In genomic region chr6:2739335-2739734, GRCh38 we compare ENCODE assay signal across 10 cellular contexts. TPM values are rescaled to one million over a fixed set of nuclear protein-coding genes. Genes with fewer than 3 reads are reported as not detected.
A peak's percentile ranks its signal among the peaks of the same experiment; 100 is the strongest.
DNase-seq lines count a peak whose midpoint lies in the region; ATAC-seq and TF ChIP-seq lines count a peak whose summit lies in the region.
"Had no signal": no experiment of that assay in that cellular context is flagged by ENCODE, and none has a peak within 500 bp of the region (broad histone marks: within the 10 kb centered on the region; RNA-seq: fewer than 3 reads in every experiment).

No MANE protein-coding gene starts in this region.

- TF ChIP-seq CTCF in brain microvascular endothelial cell (IDR thresholded peaks at IDR 0.05; ENCODE audit: low read depth, low read length, missing control alignments) (no peak), psoas muscle (IDR thresholded peaks at IDR 0.05) (no peak)

- H3K27ac Mint-ChIP-seq in activated CD8-positive, alpha-beta memory T cell treated with anti-CD3 and anti-CD28 coated beads, Interleukin-2, amount 10 ng/mL, durations not matched to agents 7 days and 5 days: no peak overlapping the region
- no peak overlapping the region for H3K27ac Mint-ChIP-seq in stimulated activated memory B cell treated with anti-CD40 and anti-IgM and Interleukin-4, amounts not matched to agents 10 μg/mL and 1 μg/mL and 100 μg/mL, for 72 hours

- no peak overlapping the region for H3K4me3 Mint-ChIP-seq in activated CD8-positive, alpha-beta memory T cell treated with anti-CD3 and anti-CD28 coated beads, Interleukin-2, amount 10 ng/mL, durations not matched to agents 7 days and 5 days
- no peak overlapping the region for H3K4me3 Mint-ChIP-seq in stimulated activated memory B cell treated with anti-CD40 and anti-IgM and Interleukin-4, amounts not matched to agents 10 μg/mL and 1 μg/mL and 100 μg/mL, for 72 hours

- H3K27me3 Mint-ChIP-seq in activated CD8-positive, alpha-beta memory T cell treated with anti-CD3 and anti-CD28 coated beads, Interleukin-2, amount 10 ng/mL, durations not matched to agents 7 days and 5 days: peaks cover 5% of the 10 kb centered on the region
- no peaks in the 10 kb centered on the region for H3K27me3 Mint-ChIP-seq in stimulated activated memory B cell treated with anti-CD40 and anti-IgM and Interleukin-4, amounts not matched to agents 10 μg/mL and 1 μg/mL and 100 μg/mL, for 72 hours

- no peak for DNase-seq in activated CD8-positive, alpha-beta memory T cell treated with anti-CD3 and anti-CD28 coated beads, Interleukin-2, amount 10 ng/mL, durations not matched to agents 7 days and 5 days
- DNase-seq in activated CD8-positive, alpha-beta memory T cell treated with anti-CD3 and anti-CD28 coated beads, Interleukin-2, amount 50 U/mL, for 48 hours: no peak
- DNase-seq in LHCN-M2 (ENCODE audit: low read depth): peak; percentile 76
- peak; percentile 92 for DNase-seq in brain microvascular endothelial cell
- no peak for DNase-seq in psoas muscle
- DNase-seq in GM03348 (ENCODE audit: low spot score): no peak
- DNase-seq: NCI-H1092 treated with DMSO at 0.1 percent for 48 hours had no signal

- intact Hi-C loops in psoas muscle (cut with DNase I): no loop called here

- no peaks in the 10 kb centered on the region for H3K36me3 ChIP-seq in brain microvascular endothelial cell (replicated peaks)
- peaks cover 0 to 5% of the 10 kb centered on the region in 2 donors for H3K36me3 ChIP-seq in psoas muscle (ENCODE audit: insufficient read depth in 1 of 2, low read depth in 1 of 2)
- H3K36me3 ChIP-seq: BLaER1 treated with 17β-estradiol and CSF1 and Interleukin-3, amounts not matched to agents 10 nM and 100 nM had no signal

- WGBS in psoas muscle, 3 donors: 49 to 88% (median 63%) methylated on average over 4 of the region's 4 CpGs

- H3K4me1 Mint-ChIP-seq in activated CD8-positive, alpha-beta memory T cell treated with anti-CD3 and anti-CD28 coated beads, Interleukin-2, amount 10 ng/mL, durations not matched to agents 7 days and 5 days: peaks cover 4% of the 10 kb centered on the region
- H3K4me1 Mint-ChIP-seq in stimulated activated memory B cell treated with anti-CD40 and anti-IgM and Interleukin-4, amounts not matched to agents 10 μg/mL and 1 μg/mL and 100 μg/mL, for 72 hours: no peaks in the 10 kb centered on the region

- H3K27me3 ChIP-seq in brain microvascular endothelial cell (replicated peaks): no peaks in the 10 kb centered on the region
- H3K27me3 ChIP-seq in psoas muscle (ENCODE audit: insufficient read depth in 3 of 3, low read length in 2 of 3): no peaks in the 10 kb centered on the region
- H3K27me3 ChIP-seq: BLaER1 treated with 17β-estradiol and CSF1 and Interleukin-3, amounts not matched to agents 10 nM and 100 nM had no signal

- H3K9me3 ChIP-seq in psoas muscle: no peaks in the 10 kb centered on the region
- H3K9me3 ChIP-seq: BLaER1 treated with 17β-estradiol and CSF1 and Interleukin-3, amounts not matched to agents 10 nM and 100 nM had no signal

- in situ Hi-C loops in brain microvascular endothelial cell (cut with HindIII; ENCODE audit: low pct_ligation_motif_present, low sequenced_read_pairs): no loop called here

- H3K9me3 Mint-ChIP-seq in activated CD8-positive, alpha-beta memory T cell treated with anti-CD3 and anti-CD28 coated beads, Interleukin-2, amount 10 ng/mL, durations not matched to agents 7 days and 5 days (ENCODE audit: low read depth): no peaks in the 10 kb centered on the region
- H3K9me3 Mint-ChIP-seq in stimulated activated memory B cell treated with anti-CD40 and anti-IgM and Interleukin-4, amounts not matched to agents 10 μg/mL and 1 μg/mL and 100 μg/mL, for 72 hours: no peaks in the 10 kb centered on the region

- H3K27ac ChIP-seq in brain microvascular endothelial cell (peak overlapping the region; percentile 39), psoas muscle (peak overlapping the region; percentile 71)

- H3K4me3 ChIP-seq in brain microvascular endothelial cell (ENCODE audit: low read depth, low read length) (no peak overlapping the region), psoas muscle (no peak overlapping the region)
- H3K4me3 ChIP-seq: BLaER1 treated with 17β-estradiol and CSF1 and Interleukin-3, amounts not matched to agents 10 nM and 100 nM had no signal

- H3K36me3 Mint-ChIP-seq in activated CD8-positive, alpha-beta memory T cell treated with anti-CD3 and anti-CD28 coated beads, Interleukin-2, amount 10 ng/mL, durations not matched to agents 7 days and 5 days: no peaks in the 10 kb centered on the region
- H3K36me3 Mint-ChIP-seq in stimulated activated memory B cell treated with anti-CD40 and anti-IgM and Interleukin-4, amounts not matched to agents 10 μg/mL and 1 μg/mL and 100 μg/mL, for 72 hours: peaks cover 6% of the 10 kb centered on the region

- peak; percentile 39 for ATAC-seq in activated CD8-positive, alpha-beta memory T cell treated with anti-CD3 and anti-CD28 coated beads, Interleukin-2, amount 10 ng/mL, durations not matched to agents 7 days and 5 days
- ATAC-seq in psoas muscle (peak in 3 of 4 donors; percentile 32 to 65 (median 62)), GM18498 (IDR thresholded peaks at IDR 0.05; ENCODE audit: unreplicated experiment) (no peak)
- ATAC-seq in stimulated activated memory B cell treated with anti-CD40 and anti-IgM and Interleukin-4, amounts not matched to agents 10 μg/mL and 1 μg/mL and 100 μg/mL, for 72 hours: no peak

- CTCF ChIA-PET in activated CD8-positive, alpha-beta memory T cell treated with anti-CD3 and anti-CD28 coated beads, Interleukin-2, amount 10 ng/mL, durations not matched to agents 7 days and 5 days (lab: Charles Lee): interaction anchor here (0.7 to 7.5 kb wide), 3 partner anchors 11 to 102 kb away, joined by 3 to 83 read pairs (median 8); partner anchors contain the start of genes MYLK4 and SERPINB1

- peaks cover 44% of the 10 kb centered on the region for H3K4me1 ChIP-seq in psoas muscle

RNA-seq across cellular contexts. Expression of gene MYLK4, which starts 11.4 kb away (rescaled TPM):
- total RNA-seq in activated CD8-positive, alpha-beta memory T cell treated with anti-CD3 and anti-CD28 coated beads, Interleukin-2, amount 10 ng/mL, durations not matched to agents 7 days and 5 days: under 1 TPM; 0.18 to 0.23 TPM
- total RNA-seq in LHCN-M2 (2014; rRNA removed) (0.26 and 0.40 TPM in 2 replicates), psoas muscle (10 to 100 TPM in 1 of 4 donors, 1 to 10 TPM in 3; 1.2 to 23.4 (median 2.2) TPM)
- polyA plus RNA-seq in LHCN-M2 (2012): 0.10 TPM
- polyA plus RNA-seq in psoas muscle: 100 to 1,000 TPM in 1 of 3 donors, 10 to 100 TPM in 1, under 1 TPM in 1; 0.09 to 143 (median 30.0) TPM

RNA-seq across cellular contexts. Expression of gene WRNIP1, which starts 25.9 kb away (rescaled TPM):
- 10 to 100 TPM; 48.7 to 53.3 TPM for total RNA-seq in activated CD8-positive, alpha-beta memory T cell treated with anti-CD3 and anti-CD28 coated beads, Interleukin-2, amount 10 ng/mL, durations not matched to agents 7 days and 5 days
- total RNA-seq in LHCN-M2 (2014; rRNA removed) (66.4 and 75.0 TPM in 2 replicates), psoas muscle (10 to 100 TPM; 26.5 to 53.3 (median 41.3) TPM)
- 26.8 TPM for polyA plus RNA-seq in LHCN-M2 (2012)
- 10 to 100 TPM; 38.0 to 73.9 (median 56.4) TPM for polyA plus RNA-seq in psoas muscle

Comparison
In these comparisons a context has a peak if more than half of its experiments do, and no peak if none do; other contexts are left out.
1. ATAC-seq: peak in activated CD8-positive, alpha-beta memory T cell treated with anti-CD3 and anti-CD28 coated beads, Interleukin-2, amount 10 ng/mL, durations not matched to agents 7 days and 5 days (single experiment) and psoas muscle (3 of 4); none in stimulated activated memory B cell treated with anti-CD40 and anti-IgM and Interleukin-4, amounts not matched to agents 10 μg/mL and 1 μg/mL and 100 μg/mL, for 72 hours (single experiment) and GM18498 (single experiment).
2. DNase-seq: peak in LHCN-M2 (single experiment) and brain microvascular endothelial cell (single experiment); none in activated CD8-positive, alpha-beta memory T cell treated with anti-CD3 and anti-CD28 coated beads, Interleukin-2, amount 10 ng/mL, durations not matched to agents 7 days and 5 days (single experiment), activated CD8-positive, alpha-beta memory T cell treated with anti-CD3 and anti-CD28 coated beads, Interleukin-2, amount 50 U/mL, for 48 hours (single experiment), psoas muscle (0 of 2) and GM03348 (single experiment).